Comparison of ENCODE assay signal across 8 cellular contexts in the genomic region with DNA sequence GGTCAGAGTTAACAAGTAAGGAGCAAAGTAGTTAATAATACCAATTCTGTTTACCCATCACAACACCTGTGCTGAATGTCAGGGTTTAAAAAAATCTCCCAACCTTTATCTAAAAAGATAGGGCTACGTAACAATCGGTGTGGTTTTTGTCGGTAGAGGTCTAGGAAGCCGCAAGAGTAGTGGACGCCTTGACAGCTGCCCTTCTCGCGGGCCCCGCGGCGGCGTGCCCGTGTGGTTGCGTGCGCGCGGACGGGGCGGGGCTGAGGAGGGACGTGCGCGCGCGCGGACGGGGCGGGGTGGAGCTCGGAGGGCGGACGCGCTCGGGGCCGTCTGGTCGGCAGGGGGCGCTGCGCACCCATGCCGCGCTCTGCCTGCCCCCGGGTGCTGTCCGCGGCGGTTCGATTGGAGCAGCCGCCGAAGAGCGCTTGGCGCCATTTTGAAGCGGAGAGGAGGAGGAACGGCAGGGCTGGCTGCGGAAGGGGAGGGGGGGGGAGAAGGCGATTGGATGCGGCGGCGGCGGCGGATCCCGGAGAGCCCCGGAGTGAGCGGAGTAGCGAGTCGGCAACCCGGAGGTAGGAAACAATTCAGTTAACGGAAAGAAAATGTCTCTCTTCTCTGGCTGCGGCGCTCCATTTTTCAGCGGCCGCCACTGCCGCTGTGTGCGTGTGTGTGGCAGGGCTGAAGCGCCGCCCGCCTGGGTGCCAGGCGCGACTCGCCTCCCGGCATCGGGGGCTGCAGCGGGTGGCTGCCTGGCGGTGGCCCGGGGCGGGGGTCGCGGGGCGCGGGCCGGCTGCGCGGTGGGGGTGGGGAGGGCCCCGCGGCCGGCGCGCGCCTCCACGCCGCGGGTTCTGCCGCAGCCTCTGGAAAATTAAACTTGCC. TPM values are rescaled to one million over a fixed set of nuclear protein-coding genes. Genes with fewer than 3 reads are reported as not detected.
A peak's percentile ranks its signal among the peaks of the same experiment; 100 is the strongest.
DNase-seq lines count a peak whose midpoint lies in the region; TF ChIP-seq lines count a peak whose summit lies in the region.

A gene with protein sequence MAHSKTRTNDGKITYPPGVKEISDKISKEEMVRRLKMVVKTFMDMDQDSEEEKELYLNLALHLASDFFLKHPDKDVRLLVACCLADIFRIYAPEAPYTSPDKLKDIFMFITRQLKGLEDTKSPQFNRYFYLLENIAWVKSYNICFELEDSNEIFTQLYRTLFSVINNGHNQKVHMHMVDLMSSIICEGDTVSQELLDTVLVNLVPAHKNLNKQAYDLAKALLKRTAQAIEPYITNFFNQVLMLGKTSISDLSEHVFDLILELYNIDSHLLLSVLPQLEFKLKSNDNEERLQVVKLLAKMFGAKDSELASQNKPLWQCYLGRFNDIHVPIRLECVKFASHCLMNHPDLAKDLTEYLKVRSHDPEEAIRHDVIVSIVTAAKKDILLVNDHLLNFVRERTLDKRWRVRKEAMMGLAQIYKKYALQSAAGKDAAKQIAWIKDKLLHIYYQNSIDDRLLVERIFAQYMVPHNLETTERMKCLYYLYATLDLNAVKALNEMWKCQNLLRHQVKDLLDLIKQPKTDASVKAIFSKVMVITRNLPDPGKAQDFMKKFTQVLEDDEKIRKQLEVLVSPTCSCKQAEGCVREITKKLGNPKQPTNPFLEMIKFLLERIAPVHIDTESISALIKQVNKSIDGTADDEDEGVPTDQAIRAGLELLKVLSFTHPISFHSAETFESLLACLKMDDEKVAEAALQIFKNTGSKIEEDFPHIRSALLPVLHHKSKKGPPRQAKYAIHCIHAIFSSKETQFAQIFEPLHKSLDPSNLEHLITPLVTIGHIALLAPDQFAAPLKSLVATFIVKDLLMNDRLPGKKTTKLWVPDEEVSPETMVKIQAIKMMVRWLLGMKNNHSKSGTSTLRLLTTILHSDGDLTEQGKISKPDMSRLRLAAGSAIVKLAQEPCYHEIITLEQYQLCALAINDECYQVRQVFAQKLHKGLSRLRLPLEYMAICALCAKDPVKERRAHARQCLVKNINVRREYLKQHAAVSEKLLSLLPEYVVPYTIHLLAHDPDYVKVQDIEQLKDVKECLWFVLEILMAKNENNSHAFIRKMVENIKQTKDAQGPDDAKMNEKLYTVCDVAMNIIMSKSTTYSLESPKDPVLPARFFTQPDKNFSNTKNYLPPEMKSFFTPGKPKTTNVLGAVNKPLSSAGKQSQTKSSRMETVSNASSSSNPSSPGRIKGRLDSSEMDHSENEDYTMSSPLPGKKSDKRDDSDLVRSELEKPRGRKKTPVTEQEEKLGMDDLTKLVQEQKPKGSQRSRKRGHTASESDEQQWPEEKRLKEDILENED (N-terminal part only) (plus strand): TSS at position 431 of the 879 bp plus-strand sequence. CDS start 62,321 bp downstream, outside the sequence.

- in situ Hi-C loops in HAP-1 (cut with MboI; ENCODE audit: low sequenced_read_pairs) = loop anchor here (25.0 kb wide), 1 partner anchor 1126 kb away; no protein-coding TSS in a partner anchor

- peaks cover 8% of the 10 kb centered on the region for H3F3A ChIP-seq in MM.1S (ENCODE audit: insufficient read depth, low read length)

- peak; percentile 46 for TF ChIP-seq CTCF in MM.1S (IDR thresholded peaks at IDR 0.05; ENCODE audit: low read length)
- peak; percentile 47 for TF ChIP-seq CTCF in foreskin fibroblast (IDR thresholded peaks at IDR 0.05; ENCODE audit: low read depth, low read length)
- TF ChIP-seq CTCF in neural crest cell (conservative IDR thresholded peaks at IDR 0.05) = peak; percentile 93

- peak within 1 kb of the TSS; percentile 91 for H3K4me3 Mint-ChIP-seq in neural crest cell

- DNase-seq in GDM1 (lab: John Stamatoyannopoulos, UW) = peak; percentile 99
- peak; percentile 89 to 96 for DNase-seq in HAP-1 (ENCODE audit: low spot score in 2 of 2)
- DNase-seq in MM.1S = peak; percentile 85
- peak; percentile 59 for DNase-seq in SIG-M5 (lab: John Stamatoyannopoulos, UW)
- peak; percentile 93 for DNase-seq in activated gamma-delta T cell treated with Interleukin-2 at 50 U/mL for 16 hours
- peak; percentile 94 to 98 for DNase-seq in foreskin fibroblast
- DNase-seq in neural crest cell (ENCODE audit: low read depth, low spot score) = peak; percentile 92

- H4K20me1 ChIP-seq in MM.1S (ENCODE audit: insufficient read depth, low read length) = peaks cover 6% of the 10 kb centered on the region; the same call in 1 of the 2 replicates

- H3K9me3 ChIP-seq in HAP-1 (no peaks in the 10 kb centered on the region), MM.1S (replicated peaks; ENCODE audit: insufficient read depth, low read length) (no peaks in the 10 kb centered on the region), stomach smooth muscle (ENCODE audit: control insufficient read depth in 2 of 2, low read length in 2 of 2) (no peaks in the 10 kb centered on the region)

- H3K9ac ChIP-seq in MM.1S (ENCODE audit: low read length) = peak within 1 kb of the TSS; percentile 60
- peak within 1 kb of the TSS; percentile 81 to 85 for H3K9ac ChIP-seq in stomach smooth muscle (ENCODE audit: low read length in 2 of 2)

- peaks cover 40% of the 10 kb centered on the region for H3K4me1 Mint-ChIP-seq in neural crest cell

- H3K27ac ChIP-seq in MM.1S (ENCODE audit: low read length) = peak within 1 kb of the TSS; percentile 74; the same call in 1 of the 2 replicates
- peak within 1 kb of the TSS; percentile 82 for H3K27ac ChIP-seq in stomach smooth muscle (ENCODE audit: low read length)

- H3K4me3 ChIP-seq in HAP-1 = peak within 1 kb of the TSS; percentile 74
- H3K4me3 ChIP-seq in MM.1S (ENCODE audit: low read length) = peak within 1 kb of the TSS; percentile 66
- peak within 1 kb of the TSS; percentile 77 to 94 for H3K4me3 ChIP-seq in foreskin fibroblast (ENCODE audit: low read depth in 1 of 2, low read length in 2 of 2)
- H3K4me3 ChIP-seq in stomach smooth muscle (ENCODE audit: low read length in 2 of 2) = peak within 1 kb of the TSS; percentile 91 to 93

- H3K9me3 Mint-ChIP-seq in neural crest cell = no peaks in the 10 kb centered on the region

- H3K4me1 ChIP-seq in HAP-1 (peaks cover 20% of the 10 kb centered on the region), MM.1S (ENCODE audit: low read length) (0 out of 2 replicates have a peak, but pooled peaks cover 2% of the 10 kb centered on the region), stomach smooth muscle (ENCODE audit: control insufficient read depth, insufficient read depth, low read length) (peaks cover 10% of the 10 kb centered on the region)

- H3K27me3 ChIP-seq in HAP-1 (ENCODE audit: low read depth) (no peaks in the 10 kb centered on the region), MM.1S (replicated peaks; ENCODE audit: insufficient read depth, low read length) (no peaks in the 10 kb centered on the region), stomach smooth muscle (ENCODE audit: control insufficient read depth in 1 of 2, insufficient read depth in 2 of 2, low read length in 2 of 2) (no peaks in the 10 kb centered on the region)

- peaks cover 2% of the 10 kb centered on the region for H3K27me3 Mint-ChIP-seq in neural crest cell (ENCODE audit: low read depth)

- no peaks in the 10 kb centered on the region for H3K36me3 ChIP-seq in HAP-1 (replicated peaks)
- no peaks in the 10 kb centered on the region for H3K36me3 ChIP-seq in MM.1S (replicated peaks; ENCODE audit: insufficient read depth, low read length)
- H3K36me3 ChIP-seq in stomach smooth muscle (ENCODE audit: control insufficient read depth in 2 of 2, insufficient read depth in 2 of 2, low read length in 2 of 2) = no peaks in the 10 kb centered on the region

- H3K27ac Mint-ChIP-seq in neural crest cell (ENCODE audit: unreplicated experiment) = peak within 1 kb of the TSS; percentile 94

- peak within 1 kb of the TSS; percentile 59 for H2AFZ ChIP-seq in MM.1S (ENCODE audit: low read length)

- no peaks in the 10 kb centered on the region for H3K9me2 ChIP-seq in MM.1S (replicated peaks; ENCODE audit: insufficient read depth, low read length)

- peaks cover 3% of the 10 kb centered on the region for H3K36me3 Mint-ChIP-seq in neural crest cell (ENCODE audit: low read depth)

- peak within 1 kb of the TSS; percentile 84 for H3K4me2 ChIP-seq in MM.1S (ENCODE audit: low read depth, low read length)

- H3K79me2 ChIP-seq in MM.1S (ENCODE audit: low read length) = peaks cover 37% of the 10 kb centered on the region

RNA-seq across cellular contexts. Expression of the gene that starts here (rescaled TPM):
- total RNA-seq in neural crest cell = 82.4 and 86.8 TPM in 2 replicates

Comparison
In these comparisons a context has a peak if more than half of its experiments do, and no peak if none do; other contexts are left out.
1. Peak in every context shown above with its lines: DNase-seq, H3K4me3 ChIP-seq and H3K27ac ChIP-seq.